Comparison of ENCODE assay signal across 8 cellular contexts in genomic region chr1:182143154-182143657, GRCh38.
DNase-seq lines count a peak whose midpoint lies in the region; ATAC-seq and TF ChIP-seq lines count a peak whose summit lies in the region.

No MANE protein-coding gene starts in this region.

- H3K36me3 ChIP-seq in endodermal cell (ENCODE audit: control insufficient read depth, insufficient read depth, low read length) (no peaks in the 10 kb centered on the region), mesodermal cell (ENCODE audit: control insufficient read depth, insufficient read depth, low read length) (no peaks in the 10 kb centered on the region)

- H3K4me1 ChIP-seq in endodermal cell (ENCODE audit: control insufficient read depth, insufficient read depth, low read length): peaks cover 13% of the 10 kb centered on the region
- peaks cover 21% of the 10 kb centered on the region for H3K4me1 ChIP-seq in mesodermal cell (ENCODE audit: control insufficient read depth, insufficient read depth, low read length, poor library complexity, severe bottlenecking)

- H3K4me3 Mint-ChIP-seq in endodermal cell: no peak overlapping the region

- peaks cover 24% of the 10 kb centered on the region for H3K4me1 Mint-ChIP-seq in endodermal cell

- DNase-seq in DMS79 treated with DMSO at 0.1 percent for 48 hours (lab: John Stamatoyannopoulos, UW) (peak; percentile 78), HUDEP-2 (lab: John Stamatoyannopoulos, UW; ENCODE audit: unreplicated experiment in 76 of 76) (peak in 75 of 76 experiments; percentile 9 to 91 (median 79)), NOMO-1 treated with DMSO at 0.1 percent for 48 hours (lab: John Stamatoyannopoulos, UW; ENCODE audit: unreplicated experiment) (peak; percentile 68), endodermal cell (peak; percentile 98)
- DNase-seq in activated CD8-positive, alpha-beta memory T cell treated with anti-CD3 and anti-CD28 coated beads, Interleukin-2, amount 50 U/mL, for 1 hour (ENCODE audit: extremely low read depth): peak; percentile 75
- peak; percentile 60 for DNase-seq in stimulated activated CD8-positive, alpha-beta memory T cell treated with anti-CD3 and anti-CD28 coated beads, Interleukin-12 subunit alpha, Interleukin-12 subunit beta, amount 100 ng/mL, for 24 hours (ENCODE audit: extremely low read depth)

- no peak overlapping the region for H3K27ac Mint-ChIP-seq in endodermal cell

- TF ChIP-seq CTCF in endodermal cell (conservative IDR thresholded peaks at IDR 0.05): peak; percentile 97

- H3K9ac ChIP-seq in endodermal cell (ENCODE audit: extremely low read depth, low read length, poor library complexity, severe bottlenecking): no peak overlapping the region

- H3K9me3 ChIP-seq in endodermal cell (ENCODE audit: control insufficient read depth, low read length) (no peaks in the 10 kb centered on the region), mesodermal cell (ENCODE audit: control insufficient read depth, low read length) (no peaks in the 10 kb centered on the region)

- no peaks in the 10 kb centered on the region for H3K36me3 Mint-ChIP-seq in endodermal cell (ENCODE audit: low read depth)

- no peak for ATAC-seq in GM19395 (IDR thresholded peaks at IDR 0.05; ENCODE audit: unreplicated experiment)

- H3K27me3 Mint-ChIP-seq in endodermal cell (ENCODE audit: insufficient read depth): peaks cover 3% of the 10 kb centered on the region

- WGBS in endodermal cell (ENCODE audit: insufficient coverage in 1 of 2, insufficient read length in 1 of 2), 2 experiments: 24 to 27% methylated on average over 8 to 11 of the region's 11 CpGs
- WGBS in mesodermal cell (ENCODE audit: insufficient coverage in 2 of 2), 2 experiments: 32% methylated on average over 3 to 6 of the region's 11 CpGs

- no peaks in the 10 kb centered on the region for H3K27me3 ChIP-seq in endodermal cell (ENCODE audit: control insufficient read depth, insufficient read depth, low read length, poor library complexity, severe bottlenecking)

- H3K27ac ChIP-seq in endodermal cell (ENCODE audit: low read depth, low read length): peak overlapping the region; percentile 62
- H3K27ac ChIP-seq in mesodermal cell (ENCODE audit: low read depth, low read length, severe bottlenecking): peak overlapping the region; percentile 89

- H3K4me3 ChIP-seq in endodermal cell (ENCODE audit: low read length): no peak overlapping the region
- H3K4me3 ChIP-seq in mesodermal cell (ENCODE audit: extremely low read depth, insufficient read depth, low read length, poor library complexity, severe bottlenecking): no peak overlapping the region

- H3K9me3 Mint-ChIP-seq in endodermal cell: no peaks in the 10 kb centered on the region
